In genomic region chr17:1462164-1463112, GRCh38 we compare ENCODE assay signal across 12 cellular contexts. TPM values are rescaled to one million over a fixed set of nuclear protein-coding genes. Genes with fewer than 3 reads are reported as not detected.
DNase-seq lines count a peak whose midpoint lies in the region; ATAC-seq and TF ChIP-seq lines count a peak whose summit lies in the region.
"Had no signal": no experiment of that assay in that cellular context is flagged by ENCODE, and none has a peak within 500 bp of the region (broad histone marks: within the 10 kb centered on the region; RNA-seq: fewer than 3 reads in every experiment).

No MANE protein-coding gene starts in this region.

- H3K4me3 ChIP-seq in SK-N-MC = peak overlapping the region; percentile 61
- H3K4me3 ChIP-seq in left ventricle myocardium inferior = no peak overlapping the region
- H3K4me3 ChIP-seq in neural progenitor cell = no peak overlapping the region
- H3K4me3 ChIP-seq: skin epidermis, suprapubic skin had no signal

- H3F3A ChIP-seq in neural progenitor cell (ENCODE audit: low read depth) = peaks cover 4% of the 10 kb centered on the region

- H4K20me1 ChIP-seq in neural progenitor cell (ENCODE audit: low read depth) = no peaks in the 10 kb centered on the region

- DNase-seq in stimulated activated CD4-positive, alpha-beta T cell treated with anti-CD3 and anti-CD28 coated beads, Interleukin-15, amount 100 ng/mL, for 24 hours = peak; percentile 43
- DNase-seq in stimulated activated CD4-positive, alpha-beta T cell treated with anti-CD3 and anti-CD28 coated beads, Interleukin-2, amount 100 ng/mL, for 48 hours = no peak
- no peak for DNase-seq in SK-N-MC (ENCODE audit: low read depth, low spot score)
- DNase-seq in left ventricle myocardium inferior = no peak
- no peak for DNase-seq in NCI-H2196 treated with DMSO at 0.1 percent for 48 hours (lab: John Stamatoyannopoulos, UW; ENCODE audit: unreplicated experiment)
- no peak for DNase-seq in NCI-H748 treated with DMSO at 0.1 percent for 48 hours (lab: John Stamatoyannopoulos, UW)
- DNase-seq in neural progenitor cell (ENCODE audit: low spot score) = no peak
- DNase-seq: DMS79 treated with DMSO at 0.1 percent for 48 hours had no signal

- H3K79me2 ChIP-seq in neural progenitor cell (ENCODE audit: low read depth) = no peaks in the 10 kb centered on the region

- H3K27ac ChIP-seq in SK-N-MC (peak overlapping the region; percentile 85), left ventricle myocardium inferior (replicated peaks) (peak overlapping the region; percentile 55), neural progenitor cell (no peak overlapping the region)
- H3K27ac ChIP-seq: KMS-11, suprapubic skin had no signal

- H3K27me3 ChIP-seq in left ventricle myocardium inferior (ENCODE audit: low read depth) = no peaks in the 10 kb centered on the region
- no peaks in the 10 kb centered on the region for H3K27me3 ChIP-seq in neural progenitor cell
- H3K27me3 ChIP-seq: suprapubic skin had no signal

- H3K9ac ChIP-seq in SK-N-MC (ENCODE audit: insufficient read length) (peak overlapping the region; percentile 70), neural progenitor cell (no peak overlapping the region)
- H3K9ac ChIP-seq: KMS-11 had no signal

- H3K9me3 ChIP-seq in SK-N-MC (ENCODE audit: low read depth, low read length) = no peaks in the 10 kb centered on the region
- H3K9me3 ChIP-seq in left ventricle myocardium inferior (replicated peaks) = no peaks in the 10 kb centered on the region
- H3K9me3 ChIP-seq in neural progenitor cell (ENCODE audit: low read depth) = no peaks in the 10 kb centered on the region
- H3K9me3 ChIP-seq: suprapubic skin had no signal

- no peak overlapping the region for H3K4me3 Mint-ChIP-seq in neural progenitor cell

- H3K36me3 ChIP-seq in SK-N-MC (ENCODE audit: insufficient read depth, low read length) (peaks cover 18% of the 10 kb centered on the region; the same call in 1 of the 2 replicates), left ventricle myocardium inferior (peaks cover 35% of the 10 kb centered on the region), neural progenitor cell (no peaks in the 10 kb centered on the region)

- peaks cover 10% of the 10 kb centered on the region for H3K27me3 Mint-ChIP-seq in neural progenitor cell (ENCODE audit: insufficient read depth, low read depth)

- no peak overlapping the region for H3K4me2 ChIP-seq in neural progenitor cell

- H3K4me1 Mint-ChIP-seq in neural progenitor cell = peaks cover 4% of the 10 kb centered on the region

- H3K4me1 ChIP-seq in left ventricle myocardium inferior (peaks cover 38% of the 10 kb centered on the region), neural progenitor cell (no peaks in the 10 kb centered on the region)

- no peak overlapping the region for H3K27ac Mint-ChIP-seq in neural progenitor cell

- no peak overlapping the region for H2AFZ ChIP-seq in neural progenitor cell (replicated peaks)

- intact Hi-C loops in left ventricle myocardium inferior (cut with micrococcal nuclease) = no loop called here

- TF ChIP-seq CTCF in left ventricle myocardium inferior (IDR thresholded peaks at IDR 0.05; ENCODE audit: borderline replicate concordance) (no peak), neural progenitor cell (IDR thresholded peaks at IDR 0.05) (no peak)

- no peaks in the 10 kb centered on the region for H3K9me3 Mint-ChIP-seq in neural progenitor cell

- no peak for ATAC-seq in GM18517 (IDR thresholded peaks at IDR 0.05; ENCODE audit: unreplicated experiment)

- H3K36me3 Mint-ChIP-seq in neural progenitor cell = peaks cover 4% of the 10 kb centered on the region

RNA-seq across cellular contexts. Expression of gene CRK, which starts 6.4 kb away (rescaled TPM):
- 37.5 TPM for total RNA-seq in left ventricle myocardium inferior
- total RNA-seq in neural progenitor cell (ENCODE audit: low replicate concordance) = 52.2 and 59.6 TPM in 2 replicates

RNA-seq across cellular contexts. Expression of gene MYO1C, which starts 30.0 kb away (rescaled TPM):
- total RNA-seq in left ventricle myocardium inferior (150 TPM), neural progenitor cell (ENCODE audit: low replicate concordance) (28.7 and 40.6 TPM in 2 replicates)

RNA-seq across cellular contexts. Expression of gene INPP5K, which starts 54.0 kb away (rescaled TPM):
- total RNA-seq in left ventricle myocardium inferior (35.2 TPM), neural progenitor cell (ENCODE audit: low replicate concordance) (11.7 and 20.9 TPM in 2 replicates)
